ENCODE assay signal across 1 cellular context in genomic region chr10:17213646-17214349, GRCh38.
TF ChIP-seq lines count a peak whose summit lies in the region.

No MANE protein-coding gene starts in this region.

TF ChIP-seq in K562, 482 proteins besides CTCF, POLR2A, EP300 and RAD21 (continued from another document and continues in another):
- no peak for TF ChIP-seq RNF219 (CRISPR knock-in tag; IDR thresholded peaks at IDR 0.05)
- TF ChIP-seq JUN (IDR thresholded peaks at IDR 0.05; ENCODE audit: borderline replicate concordance, low read depth, low read length): peak; percentile 51; the same call in 1 of the 2 replicates
- no peak for TF ChIP-seq JUN (CRISPR knock-in tag; IDR thresholded peaks at IDR 0.05; ENCODE audit: borderline replicate concordance)
- no peak for TF ChIP-seq CHAMP1 (IDR thresholded peaks at IDR 0.05)
- no peak for TF ChIP-seq CCNT2 (IDR thresholded peaks at IDR 0.05; ENCODE audit: borderline replicate concordance, extremely low read depth, insufficient read length, low read depth, low read length)
- TF ChIP-seq MECOM (CRISPR knock-in tag; IDR thresholded peaks at IDR 0.05): no peak
- no peak for TF ChIP-seq ZC3H11A (IDR thresholded peaks at IDR 0.05; ENCODE audit: low read depth, low read length)
- no peak for TF ChIP-seq ZNF41 (CRISPR knock-in tag; conservative IDR thresholded peaks at IDR 0.05)
- TF ChIP-seq ZFP91 (CRISPR knock-in tag; IDR thresholded peaks at IDR 0.05): no peak
- peak; percentile 34; the same call in 1 of the 2 replicates for TF ChIP-seq ZNF316 (IDR thresholded peaks at IDR 0.05)
- TF ChIP-seq RUNX1 (IDR thresholded peaks at IDR 0.05; ENCODE audit: low read depth): no peak
- no peak for TF ChIP-seq TCF3 (CRISPR knock-in tag; IDR thresholded peaks at IDR 0.05)
- TF ChIP-seq SREBF1 (IDR thresholded peaks at IDR 0.05; ENCODE audit: borderline replicate concordance, low read depth, low read length): no peak
- TF ChIP-seq ZNF239 (CRISPR knock-in tag; IDR thresholded peaks at IDR 0.05): no peak
- no peak for TF ChIP-seq SMARCA4 (IDR thresholded peaks at IDR 0.05)
- TF ChIP-seq ZNF778 (CRISPR knock-in tag; IDR thresholded peaks at IDR 0.05): no peak
- 0 out of 2 replicates have a peak, but pooled peaks have one; percentile 19 for TF ChIP-seq ZNF589 (CRISPR knock-in tag; IDR thresholded peaks at IDR 0.05; ENCODE audit: low read depth)
- no peak for TF ChIP-seq NR4A1 (CRISPR knock-in tag; IDR thresholded peaks at IDR 0.05)
- TF ChIP-seq NR4A1 (tag; IDR thresholded peaks at IDR 0.05): no peak
- no peak for TF ChIP-seq NONO (IDR thresholded peaks at IDR 0.05; ENCODE audit: low read depth in 2 of 2, low read length in 1 of 2)
- TF ChIP-seq HNRNPUL1 (IDR thresholded peaks at IDR 0.05; ENCODE audit: low read length): no peak
- TF ChIP-seq REST (CRISPR knock-in tag; IDR thresholded peaks at IDR 0.05; ENCODE audit: low read depth): no peak
- no peak for TF ChIP-seq TAL1 (IDR thresholded peaks at IDR 0.05)
- no peak for TF ChIP-seq ZNF696 (CRISPR knock-in tag; conservative IDR thresholded peaks at IDR 0.05)
- TF ChIP-seq CBX2 (IDR thresholded peaks at IDR 0.05; ENCODE audit: insufficient read depth, low read length, poor library complexity, severe bottlenecking): no peak
- no peak for TF ChIP-seq ZNF740 (CRISPR knock-in tag; IDR thresholded peaks at IDR 0.05)
- no peak for TF ChIP-seq ZNF740 (tag; IDR thresholded peaks at IDR 0.05)
- no peak for TF ChIP-seq SIN3A (IDR thresholded peaks at IDR 0.05; ENCODE audit: borderline replicate concordance in 2 of 2, control insufficient read depth in 1 of 2, low read depth in 2 of 2, low read length in 2 of 2)
- no peak for TF ChIP-seq ZNF586 (CRISPR knock-in tag; conservative IDR thresholded peaks at IDR 0.05)
- TF ChIP-seq JUND (IDR thresholded peaks at IDR 0.05; ENCODE audit: borderline replicate concordance, low read depth, low read length): peak; percentile 83
- TF ChIP-seq JUND (tag; IDR thresholded peaks at IDR 0.05; ENCODE audit: borderline replicate concordance, low read depth, low read length): peak; percentile 67; the same call in 2 of the 3 replicates
- no peak for TF ChIP-seq TSHZ1 (CRISPR knock-in tag; IDR thresholded peaks at IDR 0.05)
- no peak for TF ChIP-seq ZNF77 (CRISPR knock-in tag; IDR thresholded peaks at IDR 0.05)
- TF ChIP-seq FOXA3 (CRISPR knock-in tag; conservative IDR thresholded peaks at IDR 0.05 in 1 of 2, IDR thresholded peaks at IDR 0.05 in 1 of 2): peak in 1 of 2 experiments; percentile 89; a peak in 2 of 4 replicates
- TF ChIP-seq YBX1 (IDR thresholded peaks at IDR 0.05): no peak
- 0 out of 4 replicates have a peak, but pooled peaks of 1 of the 2 experiments have one; percentile 22 for TF ChIP-seq ZNF318 (IDR thresholded peaks at IDR 0.05; ENCODE audit: borderline replicate concordance in 1 of 2, low read depth in 1 of 2)
- no peak for TF ChIP-seq ZNF785 (CRISPR knock-in tag; IDR thresholded peaks at IDR 0.05)
- TF ChIP-seq XRCC4 (IDR thresholded peaks at IDR 0.05; ENCODE audit: extremely low read depth, insufficient read depth, insufficient read length): no peak
- no peak for TF ChIP-seq GTF2E2 (tag; IDR thresholded peaks at IDR 0.05)
